Comparison of ENCODE assay signal across 20 cellular contexts in genomic region chr11:7492253-7492652, GRCh38. TPM values are rescaled to one million over a fixed set of nuclear protein-coding genes. Genes with fewer than 3 reads are reported as not detected.
DNase-seq lines count a peak whose midpoint lies in the region; FAIRE-seq and TF ChIP-seq lines count a peak whose summit lies in the region.
"Had no signal": no experiment of that assay in that cellular context is flagged by ENCODE, and none has a peak within 500 bp of the region (broad histone marks: within the 10 kb centered on the region; RNA-seq: fewer than 3 reads in every experiment).

No MANE protein-coding gene starts in this region.

- H3K27me3 ChIP-seq in left ventricle myocardium inferior (ENCODE audit: low read depth) (no peaks in the 10 kb centered on the region), H1 (replicated peaks in 1 of 4; ENCODE audit: control insufficient read depth in 3 of 4, extremely low read depth in 1 of 4, insufficient read depth in 3 of 4, low read length in 3 of 4) (peaks cover 0 to under 1% (median 0%) of the 10 kb centered on the region in 4 experiments; a peak in 1 of 7 replicates), mesenchymal stem cell (ENCODE audit: control insufficient read depth in 1 of 2, insufficient read depth in 1 of 2, low read length in 2 of 2) (no peaks in the 10 kb centered on the region), GM23248 (replicated peaks; ENCODE audit: insufficient read depth) (no peaks in the 10 kb centered on the region)
- H3K27me3 ChIP-seq: BE2C had no signal

- no peak overlapping the region for H4K8ac ChIP-seq in H1 (ENCODE audit: extremely low read depth, insufficient read depth, low read length)
- H4K8ac ChIP-seq in mesenchymal stem cell (ENCODE audit: low read length) = peak overlapping the region; percentile 38

- no peak for TF ChIP-seq POLR2A in H1 (IDR thresholded peaks at IDR 0.05; ENCODE audit: control extremely low read depth in 1 of 2, low read depth in 2 of 2, low read length in 2 of 2)

- H3K23ac ChIP-seq in H1 (ENCODE audit: insufficient read length) (no peak overlapping the region), mesenchymal stem cell (ENCODE audit: low read length in 2 of 2) (no peak overlapping the region)

- CTCF ChIA-PET in H1 (lab: Charles Lee; ENCODE audit: partially characterized antibody) = interaction anchor here (1.4 kb wide), 1 partner anchor 173 kb away, joined by 4 read pairs; no protein-coding TSS in a partner anchor

- in situ Hi-C loops in GM23248 (cut with MboI) = no loop called here

- H3K9me3 ChIP-seq in left ventricle myocardium inferior (replicated peaks) (no peaks in the 10 kb centered on the region), H1 (ENCODE audit: insufficient read depth in 2 of 2, low read depth in 1 of 2, low read length in 1 of 2) (no peaks in the 10 kb centered on the region), mesenchymal stem cell (ENCODE audit: control insufficient read depth, low read length) (no peaks in the 10 kb centered on the region), GM23248 (ENCODE audit: low read depth) (no peaks in the 10 kb centered on the region)
- H3K9me3 ChIP-seq: BE2C had no signal

- no peak overlapping the region for H2BK15ac ChIP-seq in H1 (ENCODE audit: low read length)
- no peak overlapping the region for H2BK15ac ChIP-seq in mesenchymal stem cell (ENCODE audit: low read depth, poor library complexity, severe bottlenecking)

- no peak overlapping the region for H4K5ac ChIP-seq in H1 (ENCODE audit: insufficient read length, low read depth, low read length)

- WGBS in H1 (ENCODE audit: extremely low coverage in 1 of 2, insufficient coverage in 1 of 2, insufficient read length in 1 of 2, insufficient replicate concordance in 2 of 2, low coverage in 1 of 2, low lambda C conversion rate in 2 of 2, missing lambda C conversion rate in 1 of 2), 2 experiments = 90% methylated on average over 1 of the region's 1 CpG; no CpG with 5 or more reads in 1 of the 2 experiments
- no CpG with 5 or more reads among the region's 1 CpG for WGBS in mesenchymal stem cell
- 76 to 84% methylated on average over 1 of the region's 1 CpG for WGBS in GM23248 (ENCODE audit: low coverage in 1 of 2, low lambda C conversion rate in 2 of 2, missing lambda C conversion rate in 2 of 2), 2 experiments

- POLR2A ChIA-PET in H1 (lab: Charles Lee; ENCODE audit: partially characterized antibody) = no interaction called here

- H3K18ac ChIP-seq in H1 (ENCODE audit: extremely low read depth, low read length) (no peak overlapping the region), mesenchymal stem cell (ENCODE audit: low read depth in 1 of 2, low read length in 2 of 2) (no peak overlapping the region)

- no peak overlapping the region for H2BK20ac ChIP-seq in H1 (ENCODE audit: low read length)

- H2AFZ ChIP-seq in H1 (ENCODE audit: low read length) = no peak overlapping the region
- H2AFZ ChIP-seq in mesenchymal stem cell (ENCODE audit: low read depth, low read length) = no peak overlapping the region
- no peak overlapping the region for H2AFZ ChIP-seq in GM23248

- H3K79me1 ChIP-seq in H1 (ENCODE audit: low read depth, low read length) (no peaks in the 10 kb centered on the region), mesenchymal stem cell (replicated peaks; ENCODE audit: low read length, poor library complexity, severe bottlenecking) (no peaks in the 10 kb centered on the region)

- no peaks in the 10 kb centered on the region for H3K9me2 ChIP-seq in GM23248 (ENCODE audit: insufficient read depth)

- H3K14ac ChIP-seq in H1 (ENCODE audit: insufficient read length) = no peak overlapping the region
- H3K14ac ChIP-seq in mesenchymal stem cell (ENCODE audit: low read length in 2 of 2) = no peak overlapping the region

- H3K36me3 ChIP-seq in left ventricle myocardium inferior (peaks cover 5% of the 10 kb centered on the region), H1 (ENCODE audit: control insufficient read depth in 2 of 4, insufficient read depth in 4 of 4, low read length in 3 of 4) (no peaks in the 10 kb centered on the region), mesenchymal stem cell (ENCODE audit: control insufficient read depth in 1 of 2, insufficient read depth in 2 of 2, low read depth in 1 of 2, low read length in 2 of 2) (peaks cover 0 to 58% of the 10 kb centered on the region in 2 experiments), GM23248 (ENCODE audit: low read depth) (no peaks in the 10 kb centered on the region)
- H3K36me3 ChIP-seq: BE2C had no signal

- TF ChIP-seq RAD21 in H1 (IDR thresholded peaks at IDR 0.05 in 1 of 2, conservative IDR thresholded peaks at IDR 0.05 in 1 of 2; ENCODE audit: low read depth in 2 of 2, low read length in 2 of 2) = no peak

- H4K20me1 ChIP-seq in H1 (replicated peaks in 1 of 2; ENCODE audit: control insufficient read depth in 1 of 2, insufficient read depth in 2 of 2, low read length in 2 of 2) (no peaks in the 10 kb centered on the region), GM23248 (ENCODE audit: insufficient read depth) (no peaks in the 10 kb centered on the region)

- H3K4ac ChIP-seq in H1 (replicated peaks; ENCODE audit: insufficient read length, low read depth, low read length) = no peak overlapping the region
- no peak overlapping the region for H3K4ac ChIP-seq in mesenchymal stem cell (ENCODE audit: low read depth in 1 of 2, low read length in 2 of 2)

- H3K56ac ChIP-seq in H1 (replicated peaks; ENCODE audit: insufficient read length, low read depth, low read length) = no peak overlapping the region

- H3F3A ChIP-seq in GM23248 (ENCODE audit: insufficient read depth) = peaks cover 8% of the 10 kb centered on the region; the same call in 1 of the 2 replicates

- H4K91ac ChIP-seq in H1 (replicated peaks; ENCODE audit: insufficient read length, low read length) (no peak overlapping the region), mesenchymal stem cell (ENCODE audit: low read length) (no peak overlapping the region)

- H3K4me2 ChIP-seq in H1 (ENCODE audit: insufficient read depth in 1 of 2, low read depth in 2 of 2, low read length in 2 of 2) (no peak overlapping the region), mesenchymal stem cell (ENCODE audit: low read length, poor library complexity, severe bottlenecking) (no peak overlapping the region), GM23248 (ENCODE audit: unreplicated experiment) (no peak overlapping the region)

- no peak for FAIRE-seq in H1 (lab: Jason Lieb, UNC)
- FAIRE-seq: GM12878, HepG2 had no signal

- no peaks in the 10 kb centered on the region for H3K23me2 ChIP-seq in H1 (ENCODE audit: low read depth, low read length)

- H3K9ac ChIP-seq in H1 (replicated peaks in 1 of 4; ENCODE audit: extremely low read depth in 1 of 4, low read depth in 3 of 4, low read length in 3 of 4) (no peak overlapping the region), mesenchymal stem cell (ENCODE audit: low read length) (no peak overlapping the region), GM23248 (no peak overlapping the region)

- H2BK5ac ChIP-seq in H1 (ENCODE audit: low read depth, low read length) (no peak overlapping the region), mesenchymal stem cell (ENCODE audit: low read depth, low read length, poor library complexity, severe bottlenecking) (no peak overlapping the region)

- TF ChIP-seq CTCF in left ventricle myocardium inferior (IDR thresholded peaks at IDR 0.05; ENCODE audit: borderline replicate concordance) = no peak
- no peak for TF ChIP-seq CTCF in H1 (IDR thresholded peaks at IDR 0.05; ENCODE audit: control extremely low read depth in 1 of 3, insufficient read depth in 1 of 3, low read depth in 1 of 3, low read length in 3 of 3)

- H3K4me3 ChIP-seq in left ventricle myocardium inferior (no peak overlapping the region), H1 (ENCODE audit: extremely low read depth in 1 of 4, insufficient read depth in 2 of 4, low read depth in 3 of 4, low read length in 4 of 4) (no peak overlapping the region), mesenchymal stem cell (ENCODE audit: insufficient read depth in 1 of 2, low read depth in 1 of 2, low read length in 2 of 2) (no peak overlapping the region), GM23248 (no peak overlapping the region)
- H3K4me3 ChIP-seq: GM12878 had no signal

- H3K79me2 ChIP-seq in H1 (ENCODE audit: control insufficient read depth in 1 of 2, insufficient read depth in 2 of 2, low read length in 2 of 2) = no peaks in the 10 kb centered on the region
- no peaks in the 10 kb centered on the region for H3K79me2 ChIP-seq in GM23248 (ENCODE audit: insufficient read depth)

- H2AK5ac ChIP-seq in H1 (ENCODE audit: low read depth, low read length) (no peak overlapping the region), mesenchymal stem cell (ENCODE audit: low read length, severe bottlenecking) (no peak overlapping the region)

- no peak overlapping the region for H2BK120ac ChIP-seq in H1 (replicated peaks; ENCODE audit: low read depth, low read length)
- H2BK120ac ChIP-seq in mesenchymal stem cell (ENCODE audit: low read depth, low read length) = no peak overlapping the region

- H3K4me1 ChIP-seq in left ventricle myocardium inferior = peaks cover 40% of the 10 kb centered on the region
- H3K4me1 ChIP-seq in H1 (replicated peaks in 1 of 4; ENCODE audit: control insufficient read depth in 3 of 4, insufficient read depth in 4 of 4, low read length in 3 of 4) = peaks cover 0 to 5% (median 1%) of the 10 kb centered on the region in 4 experiments; a peak in 2 of 7 replicates
- no peaks in the 10 kb centered on the region for H3K4me1 ChIP-seq in mesenchymal stem cell (ENCODE audit: control insufficient read depth, insufficient read depth, low read depth, low read length)
- peaks cover 17% of the 10 kb centered on the region for H3K4me1 ChIP-seq in GM23248 (ENCODE audit: insufficient read depth)
- H3K4me1 ChIP-seq: BE2C had no signal

- H2BK12ac ChIP-seq in H1 (ENCODE audit: low read depth, low read length) (no peak overlapping the region), mesenchymal stem cell (ENCODE audit: low read length in 2 of 2) (no peak overlapping the region)

- no peak for DNase-seq in left ventricle myocardium inferior
- no peak for DNase-seq in cardiac septum (ENCODE audit: low spot score)
- DNase-seq in H1 (ENCODE audit: low read depth in 1 of 2, low spot score in 2 of 2) = no peak
- no peak for DNase-seq in mesenchymal stem cell
- DNase-seq in NK-92 (lab: John Stamatoyannopoulos, UW; ENCODE audit: unreplicated experiment) = no peak
- no peak for DNase-seq in GM23248
- no peak for DNase-seq in epidermal melanocyte (ENCODE audit: insufficient read length, low spot score)
- DNase-seq: BE2C; C1 segment of cervical spinal cord; CD4-positive, CD25-positive, alpha-beta regulatory T cell; CD8-positive, alpha-beta memory T cell; COR-L47; DMS 273 treated with DMSO at 0.1 percent for 48 hours; DMS53; DND-41; EL; H7 had no signal

- no peak for TF ChIP-seq EP300 in H1 (IDR thresholded peaks at IDR 0.05; ENCODE audit: borderline replicate concordance in 1 of 2, low read depth in 2 of 2, low read length in 2 of 2)

- intact Hi-C loops in left ventricle myocardium inferior (cut with micrococcal nuclease) (no loop called here), cardiac septum (cut with DNase I) (no loop called here)

- H3K27ac ChIP-seq in left ventricle myocardium inferior (replicated peaks) (peak overlapping the region; percentile 46), H1 (ENCODE audit: low read depth, low read length) (no peak overlapping the region), mesenchymal stem cell (ENCODE audit: low read length, poor library complexity, severe bottlenecking) (no peak overlapping the region), GM23248 (no peak overlapping the region)

RNA-seq across cellular contexts. Expression of gene OLFML1, which starts 6.9 kb away (rescaled TPM):
- total RNA-seq in left ventricle myocardium inferior = 7.3 TPM
- 5.3 TPM for total RNA-seq in cardiac septum
- total RNA-seq in H1 (2021; fragmentation: NEBNext Ultra II Directional; extraction: Animal tissue kit (Norgen Biotek cat#: 25700)) = 0.24 TPM in 1 of 2 replicates, not detected in the other
- polyA plus RNA-seq in H1 (2011; rRNA removed) = 0.03 TPM in 1 of 2 replicates, not detected in the other
- polyA plus RNA-seq in H1 (2011; cell fraction: cytosol; rRNA removed) = not detected
- not detected for polyA plus RNA-seq in H1 (2011; cell fraction: nucleus; rRNA removed)
- 0.11 to 0.28 TPM (median 0.19 TPM) in 4 replicates for polyA plus RNA-seq in H1 (2012, experiment 1 of 2)
- polyA plus RNA-seq in H1 (2012, experiment 2 of 2) = not detected
- polyA plus RNA-seq in H1 (2013, experiment 1 of 2) = 0.08 TPM
- 0.07 TPM for polyA plus RNA-seq in H1 (2013, experiment 2 of 2)
- 0.22 and 0.27 TPM in 2 replicates for polyA minus RNA-seq in H1 (2011; rRNA and poly(A)+ RNA removed)
- polyA minus RNA-seq in H1 (2011; cell fraction: cytosol; rRNA and poly(A)+ RNA removed) = not detected
- polyA minus RNA-seq in H1 (2011; cell fraction: nucleus; rRNA and poly(A)+ RNA removed) = 0.20 TPM
- polyA plus RNA-seq in mesenchymal stem cell (2013, experiment 1 of 2) = 1.3 TPM
- 1.2 TPM for polyA plus RNA-seq in mesenchymal stem cell (2013, experiment 2 of 2)
- 0.32 TPM in 1 of 2 replicates, not detected in the other for total RNA-seq in GM23248 (2014; rRNA removed; shearing (Covaris generic))
- polyA plus RNA-seq in GM23248 (2016; fragmentation: Nextera tagmentation; extraction: Ambion mirVana) = 0.46 and 0.53 TPM in 2 replicates
- total RNA-seq: A172; CD4-positive, CD25-positive, alpha-beta regulatory T cell; CD8-positive, alpha-beta memory T cell; GM12878 had no signal
- polyA plus RNA-seq: CD8-positive, alpha-beta memory T cell had no signal

RNA-seq across cellular contexts. Expression of gene PPFIBP2, which starts 21.5 kb away (rescaled TPM):
- total RNA-seq in left ventricle myocardium inferior (19.2 TPM), cardiac septum (14.9 TPM)
- 9.8 and 11.7 TPM in 2 replicates for total RNA-seq in H1 (2021; fragmentation: NEBNext Ultra II Directional; extraction: Animal tissue kit (Norgen Biotek cat#: 25700))
- polyA plus RNA-seq in H1 (2011; rRNA removed) (5.5 and 6.3 TPM in 2 replicates), GM23248 (2016; fragmentation: Nextera tagmentation; extraction: Ambion mirVana) (5.9 TPM in 2 replicates)
- 7.6 TPM for polyA plus RNA-seq in H1 (2011; cell fraction: cytosol; rRNA removed)
- polyA plus RNA-seq in H1 (2011; cell fraction: nucleus; rRNA removed) = 19.1 TPM
- polyA plus RNA-seq in H1 (2012, experiment 1 of 2) = 6.8 to 11.5 TPM (median 8.5 TPM) in 4 replicates
- 1.0 TPM for polyA plus RNA-seq in H1 (2012, experiment 2 of 2)
- 7.7 TPM for polyA plus RNA-seq in H1 (2013, experiment 1 of 2)
- 6.1 TPM for polyA plus RNA-seq in H1 (2013, experiment 2 of 2)
- 25.4 and 30.6 TPM in 2 replicates for polyA minus RNA-seq in H1 (2011; rRNA and poly(A)+ RNA removed)
- polyA minus RNA-seq in H1 (2011; cell fraction: cytosol; rRNA and poly(A)+ RNA removed) = 6.1 TPM
- polyA minus RNA-seq in H1 (2011; cell fraction: nucleus; rRNA and poly(A)+ RNA removed) = 25.8 TPM
- polyA plus RNA-seq in mesenchymal stem cell (2013, experiment 1 of 2) = 8.9 TPM
- 9.6 TPM for polyA plus RNA-seq in mesenchymal stem cell (2013, experiment 2 of 2)
- 4.1 and 16.8 TPM in 2 replicates for total RNA-seq in GM23248 (2014; rRNA removed; shearing (Covaris generic))
